8 cellular contexts compared by ENCODE assay signal in the genomic region with DNA sequence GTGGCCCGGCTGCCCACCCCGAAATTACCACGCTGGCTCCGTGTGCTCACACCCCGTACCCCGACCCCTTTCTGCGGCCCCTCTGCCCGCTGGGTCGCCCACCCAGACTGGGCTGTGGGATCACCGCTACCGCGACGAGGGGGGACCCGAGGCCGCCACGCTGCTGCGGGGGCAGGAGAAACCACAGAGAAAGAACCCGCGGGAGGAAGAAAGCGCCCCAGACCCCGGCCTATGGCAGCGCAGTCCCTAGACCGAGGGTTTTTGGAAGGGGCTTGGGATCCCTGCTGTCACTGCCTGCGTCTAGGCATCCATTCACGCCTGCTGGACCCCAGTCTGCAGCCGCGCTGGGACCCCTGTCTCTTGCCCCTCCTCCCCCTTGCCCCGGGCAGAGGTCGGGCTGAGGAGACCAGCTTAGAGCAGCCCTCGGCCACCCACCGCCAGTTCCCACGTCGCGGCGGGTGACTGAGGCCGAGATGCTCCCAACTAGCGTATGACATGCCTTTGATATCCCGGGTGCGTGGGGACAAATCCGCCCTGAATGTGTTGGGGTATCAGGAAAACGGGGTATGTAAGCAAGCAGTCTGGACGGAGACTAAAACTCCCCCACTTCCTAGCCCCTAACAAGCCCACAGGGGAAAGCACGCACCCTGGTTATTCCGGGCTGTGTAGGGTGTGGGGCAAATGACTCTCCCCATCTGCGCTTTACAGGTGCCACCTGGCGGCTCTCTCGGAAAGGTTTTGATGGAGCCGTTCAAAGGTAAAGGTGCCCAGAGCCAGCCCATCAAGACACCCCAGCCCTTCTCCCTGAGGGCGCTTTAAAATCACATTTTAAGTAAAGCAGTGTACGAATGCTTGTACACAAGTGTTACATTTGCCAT. TPM values are rescaled to one million over a fixed set of nuclear protein-coding genes. Genes with fewer than 3 reads are reported as not detected.
DNase-seq lines count a peak whose midpoint lies in the region; ATAC-seq, FAIRE-seq and TF ChIP-seq lines count a peak whose summit lies in the region.

No MANE protein-coding gene starts in this region.

- intact Hi-C loops in Caco-2 (cut with micrococcal nuclease; ENCODE audit: unreplicated experiment) (loop anchor here (1.0 to 10.0 kb wide), 4 partner anchors 238 to 986 kb away; no protein-coding TSS in a partner anchor), endothelial cell of umbilical vein (cut with micrococcal nuclease) (loop anchor here (1.0 to 10.0 kb wide), 6 partner anchors 338 to 1689 kb away; partner anchors contain the start of gene USP38), natural killer cell (cut with micrococcal nuclease) (no loop called here)

- no peak overlapping the region for H2BK20ac ChIP-seq in H9 (ENCODE audit: low read depth, low read length, poor library complexity, severe bottlenecking)

- H3K23ac ChIP-seq in H9 (ENCODE audit: insufficient read length, low read depth, low read length), result no peak overlapping the region

- no peak overlapping the region for H2AK5ac ChIP-seq in H9 (ENCODE audit: insufficient read length, low read length)

- no peak overlapping the region for H3K14ac ChIP-seq in H9 (ENCODE audit: insufficient read depth, low read length)

- peaks cover 16% of the 10 kb centered on the region for H3K23me2 ChIP-seq in H9 (ENCODE audit: insufficient read length, low read depth, low read length, poor library complexity, severe bottlenecking)

- H3K36me3 ChIP-seq in Caco-2 (ENCODE audit: control insufficient read depth, insufficient read depth, low read length) (no peaks in the 10 kb centered on the region), endothelial cell of umbilical vein (ENCODE audit: control insufficient read depth in 2 of 2, extremely low read depth in 1 of 2, insufficient read depth in 2 of 2, low read length in 2 of 2) (no peaks in the 10 kb centered on the region)

- H3K79me2 ChIP-seq in H9 (ENCODE audit: insufficient read depth, low read length) (no peaks in the 10 kb centered on the region), endothelial cell of umbilical vein (ENCODE audit: control insufficient read depth, insufficient read depth, low read length) (no peaks in the 10 kb centered on the region)

- POLR2A ChIA-PET in Caco-2 (lab: Charles Lee), result no interaction called here
- POLR2A ChIA-PET in endothelial cell of umbilical vein (lab: Charles Lee), result no interaction called here

- no TSS peak for BruUV-seq in Caco-2 (replicated peaks; lab: Mats Ljungman, UMichigan)
- BruUV-seq in endothelial cell of umbilical vein (replicated peaks; lab: Mats Ljungman, UMichigan), result no TSS peak

- H3K36me3 Mint-ChIP-seq in Caco-2 (ENCODE audit: insufficient read depth, unreplicated experiment), result no peaks in the 10 kb centered on the region
- H3K36me3 Mint-ChIP-seq in H9 (ENCODE audit: insufficient read depth in 1 of 3, low read depth in 3 of 3), result no peaks in the 10 kb centered on the region
- H3K36me3 Mint-ChIP-seq in natural killer cell, result no peaks in the 10 kb centered on the region

- no peaks in the 10 kb centered on the region for H3K79me1 ChIP-seq in H9 (ENCODE audit: insufficient read depth, low read depth, low read length, poor library complexity, severe bottlenecking)

- H3K4me1 ChIP-seq in Caco-2 (peaks cover 4% of the 10 kb centered on the region; the same call in 1 of the 2 replicates), H9 (ENCODE audit: insufficient read depth, low read length) (no peaks in the 10 kb centered on the region), endothelial cell of umbilical vein (ENCODE audit: control insufficient read depth, extremely low read depth, insufficient read depth, low read length) (no peaks in the 10 kb centered on the region)

- H4K91ac ChIP-seq in H9 (ENCODE audit: insufficient read length, low read depth, low read length), result no peak overlapping the region

- H3K4me1 Mint-ChIP-seq in Caco-2 (ENCODE audit: low read depth, unreplicated experiment) (no peaks in the 10 kb centered on the region), H9 (peaks cover 4 to 14% of the 10 kb centered on the region in 2 experiments; a peak in 3 of 4 replicates), natural killer cell (peaks cover 0 to 14% of the 10 kb centered on the region in 2 donors)

- DNase-seq in Caco-2, result peak; percentile 57 to 65
- peak; percentile 70 for DNase-seq in H9
- DNase-seq in NCI-H345 (lab: John Stamatoyannopoulos, UW), result peak; percentile 67
- peak; percentile 78 for DNase-seq in activated CD8-positive, alpha-beta memory T cell treated with anti-CD3 and anti-CD28 coated beads, Interleukin-2, amount 50 U/mL, for 48 hours
- peak; percentile 18 for DNase-seq in endothelial cell of umbilical vein (ENCODE audit: low read depth, low spot score)
- no peak for DNase-seq in natural killer cell
- DNase-seq in stimulated activated naive CD8-positive, alpha-beta T cell treated with anti-CD3 and anti-CD28 coated beads, Interleukin-15, Interleukin-2, amounts not matched to agents 100 U/mL and 50 U/mL, for 24 hours, result peak; percentile 66
- DNase-seq in middle frontal gyrus (ENCODE audit: extremely low spot score, low spot score), result no peak

- H3K4me3 ChIP-seq in Caco-2 (ENCODE audit: low read depth, low read length) (peak overlapping the region; percentile 31), endothelial cell of umbilical vein (replicated peaks in 1 of 3; ENCODE audit: insufficient read depth in 1 of 3, low read depth in 1 of 3, low read length in 3 of 3) (peak overlapping the region; percentile 42 to 68 (median 61))

- H2BK15ac ChIP-seq in H9 (ENCODE audit: low read depth, low read length), result no peak overlapping the region

- H3K4me3 Mint-ChIP-seq in Caco-2 (ENCODE audit: unreplicated experiment) (peak overlapping the region; percentile 74), H9 (peak overlapping the region; percentile 74 to 90), natural killer cell (peak overlapping the region; percentile 77)

- no peak overlapping the region for H3K4ac ChIP-seq in H9 (ENCODE audit: low read depth, low read length)

- H3K9me3 Mint-ChIP-seq in Caco-2 (ENCODE audit: unreplicated experiment), result no peaks in the 10 kb centered on the region
- no peaks in the 10 kb centered on the region for H3K9me3 Mint-ChIP-seq in H9
- no peaks in the 10 kb centered on the region for H3K9me3 Mint-ChIP-seq in natural killer cell

- no CpG with 5 or more reads among the region's 50 CpGs for WGBS in H9 (ENCODE audit: extremely low coverage, insufficient read length, low lambda C conversion rate)

- H3K27me3 Mint-ChIP-seq in Caco-2 (ENCODE audit: insufficient read depth, unreplicated experiment) (peaks cover 24% of the 10 kb centered on the region), H9 (ENCODE audit: low read depth) (peaks cover 63% of the 10 kb centered on the region), natural killer cell (ENCODE audit: low read depth in 2 of 2) (peaks cover 36 to 48% of the 10 kb centered on the region in 2 donors)

- no peak overlapping the region for H3K27ac ChIP-seq in H9 (ENCODE audit: insufficient read length, low read depth, low read length)
- no peak overlapping the region for H3K27ac ChIP-seq in endothelial cell of umbilical vein (ENCODE audit: insufficient read depth, low read depth, low read length)

- H4K8ac ChIP-seq in H9 (replicated peaks; ENCODE audit: insufficient read length, low read depth, low read length), result no peak overlapping the region

- H3T11ph ChIP-seq in H9 (ENCODE audit: low read length), result no peak overlapping the region

- ATAC-seq in natural killer cell, result peak in 2 of 3 donors; percentile 46 to 55
- peak; percentile 86 for ATAC-seq in stimulated activated naive CD8-positive, alpha-beta T cell treated with anti-CD3 and anti-CD28 coated beads, Interleukin-15, Interleukin-2, amounts not matched to agents 100 U/mL and 50 U/mL, for 24 hours

- 0 out of 2 replicates have a peak, but pooled peaks cover 1% of the 10 kb centered on the region for H3K27me3 ChIP-seq in Caco-2 (replicated peaks; ENCODE audit: control insufficient read depth, insufficient read depth, low read length)
- H3K27me3 ChIP-seq in H9 (ENCODE audit: insufficient read depth, low read length), result peaks cover 25% of the 10 kb centered on the region; the same call in 1 of the 2 replicates
- H3K27me3 ChIP-seq in endothelial cell of umbilical vein (ENCODE audit: control insufficient read depth in 2 of 2, insufficient read depth in 2 of 2, low read length in 2 of 2), result peaks cover 14 to 21% of the 10 kb centered on the region in 2 experiments

- H3K9me1 ChIP-seq in endothelial cell of umbilical vein (replicated peaks; ENCODE audit: control insufficient read depth, extremely low read depth, insufficient read depth, low read length), result no peaks in the 10 kb centered on the region

- H3K9me3 ChIP-seq in Caco-2, result no peaks in the 10 kb centered on the region
- H3K9me3 ChIP-seq in H9 (ENCODE audit: control insufficient read depth, low read depth, low read length), result no peaks in the 10 kb centered on the region
- no peaks in the 10 kb centered on the region for H3K9me3 ChIP-seq in endothelial cell of umbilical vein (replicated peaks; ENCODE audit: control insufficient read depth, insufficient read depth, low read length)

- H3K4me2 ChIP-seq in H9 (ENCODE audit: insufficient read depth, insufficient read length, low read length) (peak overlapping the region; percentile 52), endothelial cell of umbilical vein (ENCODE audit: insufficient read depth, low read length) (peak overlapping the region; percentile 89)

- H2AFZ ChIP-seq in H9 (ENCODE audit: low read length) (no peak overlapping the region), endothelial cell of umbilical vein (ENCODE audit: low read depth, low read length) (peak overlapping the region; percentile 89)

- no peak overlapping the region for H3K56ac ChIP-seq in H9 (ENCODE audit: insufficient read length, low read depth, low read length)

- H4K20me1 ChIP-seq in H9 (ENCODE audit: control insufficient read depth, insufficient read depth, insufficient read length), result no peaks in the 10 kb centered on the region
- H4K20me1 ChIP-seq in endothelial cell of umbilical vein (replicated peaks; ENCODE audit: control insufficient read depth, extremely low read depth, insufficient read depth, low read length), result no peaks in the 10 kb centered on the region

- FAIRE-seq in endothelial cell of umbilical vein (lab: Jason Lieb, UNC), result no peak

- no peak overlapping the region for H3K9ac ChIP-seq in H9 (ENCODE audit: extremely low read depth, insufficient read length, low read length)
- peak overlapping the region; percentile 35 for H3K9ac ChIP-seq in endothelial cell of umbilical vein (replicated peaks; ENCODE audit: extremely low read depth, insufficient read depth, low read length)

- H3K18ac ChIP-seq in H9 (ENCODE audit: insufficient read length, low read depth, low read length), result no peak overlapping the region

- H2BK5ac ChIP-seq in H9 (ENCODE audit: insufficient read length, low read length), result no peak overlapping the region

- CTCF ChIA-PET in Caco-2 (lab: Charles Lee), result interaction anchor here (0.9 to 1.7 kb wide), 2 partner anchors 35 to 720 kb away, joined by 3 to 5 read pairs; no protein-coding TSS in a partner anchor
- CTCF ChIA-PET in endothelial cell of umbilical vein (lab: Charles Lee), result interaction anchor here (0.6 to 1.6 kb wide), 4 partner anchors 8 to 718 kb away, joined by 3 to 5 read pairs (median 3); no protein-coding TSS in a partner anchor

- dilution Hi-C loops in endothelial cell of umbilical vein (cut with MboI; ENCODE audit: extremely low pct_ligation_motif_present, low sequenced_read_pairs), result no loop called here

- TF ChIP-seq CTCF in Caco-2 (IDR thresholded peaks at IDR 0.05; ENCODE audit: insufficient read depth in 1 of 2, low read depth in 1 of 2, low read length in 1 of 2, severe bottlenecking in 1 of 2, unreplicated experiment in 1 of 2) (peak; percentile 61), H9 (conservative IDR thresholded peaks at IDR 0.05) (peak; percentile 69), endothelial cell of umbilical vein (IDR thresholded peaks at IDR 0.05; ENCODE audit: extremely low read depth in 1 of 2, insufficient read depth in 1 of 2, low read depth in 1 of 2, low read length in 2 of 2) (peak in 1 of 2 donors; percentile 22), natural killer cell (IDR thresholded peaks at IDR 0.05) (no peak)

- TF ChIP-seq POLR2A in endothelial cell of umbilical vein (IDR thresholded peaks at IDR 0.05; ENCODE audit: low read depth, low read length), result no peak

- H2BK12ac ChIP-seq in H9 (ENCODE audit: insufficient read length, low read depth, low read length), result no peak overlapping the region

- H3K27ac Mint-ChIP-seq in Caco-2 (ENCODE audit: unreplicated experiment) (no peak overlapping the region), H9 (no peak overlapping the region), natural killer cell (no peak overlapping the region)

- no peak overlapping the region for H4K5ac ChIP-seq in H9 (ENCODE audit: insufficient read length, low read depth, low read length)

- no peak overlapping the region for H2BK120ac ChIP-seq in H9 (ENCODE audit: low read depth, low read length, poor library complexity, severe bottlenecking)

RNA-seq across cellular contexts. Expression of gene INPP4B, which starts 0.9 kb away (rescaled TPM):
- 10.3 and 14.9 TPM in 2 replicates for total RNA-seq in Caco-2 (2022)
- total RNA-seq in H9 (2021), result 0.07 TPM in 2 replicates
- 2.8 and 3.1 TPM in 2 replicates for total RNA-seq in endothelial cell of umbilical vein
- polyA plus RNA-seq in endothelial cell of umbilical vein, result 0.35 and 0.41 TPM in 2 replicates
- polyA plus RNA-seq in endothelial cell of umbilical vein (2011; cell fraction: cytosol; rRNA removed), result 0.71 and 0.96 TPM in 2 replicates
- polyA plus RNA-seq in endothelial cell of umbilical vein (2011; cell fraction: nucleus; rRNA removed), result 1.4 and 2.1 TPM in 2 replicates
- polyA plus RNA-seq in endothelial cell of umbilical vein (2012), result 2.8 and 3.4 TPM in 2 replicates
- 3.5 and 7.1 TPM in 2 replicates for polyA minus RNA-seq in endothelial cell of umbilical vein
- not detected for polyA minus RNA-seq in endothelial cell of umbilical vein (2011; cell fraction: cytosol; rRNA and poly(A)+ RNA removed)
- 12.8 and 16.1 TPM in 2 replicates for polyA minus RNA-seq in endothelial cell of umbilical vein (2011; cell fraction: nucleus; rRNA and poly(A)+ RNA removed)
- 1 to 10 TPM; 2.4 to 6.2 (median 4.5) TPM for total RNA-seq in natural killer cell

Comparison
In these comparisons a context has a peak if more than half of its experiments do, and no peak if none do; other contexts are left out.
1. DNase-seq: peak in Caco-2 (2 of 2), H9 (single experiment), NCI-H345 (single experiment), activated CD8-positive, alpha-beta memory T cell treated with anti-CD3 and anti-CD28 coated beads, Interleukin-2, amount 50 U/mL, for 48 hours (single experiment), endothelial cell of umbilical vein (single experiment) and stimulated activated naive CD8-positive, alpha-beta T cell treated with anti-CD3 and anti-CD28 coated beads, Interleukin-15, Interleukin-2, amounts not matched to agents 100 U/mL and 50 U/mL, for 24 hours (single experiment); none in natural killer cell (single experiment) and middle frontal gyrus (single experiment).
2. Peak in every context shown above with its lines, with median percentiles within 50 percentile points of each other: H3K4me3 Mint-ChIP-seq.